Comparison of ENCODE assay signal across 22 cellular contexts in the genomic region with DNA sequence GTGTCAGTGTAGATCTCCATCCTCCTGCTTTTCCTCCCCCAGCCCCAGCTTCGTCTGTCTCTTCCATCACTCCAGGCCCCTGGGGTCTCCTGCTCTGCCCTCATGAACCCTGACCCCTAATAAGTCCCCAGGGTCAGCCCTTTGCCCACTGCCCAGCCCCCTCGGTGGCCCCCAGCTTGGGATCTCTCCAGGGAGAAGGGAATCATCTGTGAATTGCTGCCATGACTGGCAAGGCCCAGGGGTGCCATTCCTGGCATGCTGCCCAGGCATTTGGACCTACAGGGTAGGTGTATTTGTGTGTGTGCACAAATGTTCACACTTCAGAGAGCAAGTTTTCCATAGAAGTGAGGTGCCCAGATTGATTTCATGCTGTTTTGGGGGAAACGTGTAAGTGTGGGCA. TPM values are rescaled to one million over a fixed set of nuclear protein-coding genes. Genes with fewer than 3 reads are reported as not detected.
A peak's percentile ranks its signal among the peaks of the same experiment; 100 is the strongest.
DNase-seq lines count a peak whose midpoint lies in the region; ATAC-seq and TF ChIP-seq lines count a peak whose summit lies in the region.
"Had no signal": no experiment of that assay in that cellular context is flagged by ENCODE, and none has a peak within 500 bp of the region (broad histone marks: within the 10 kb centered on the region; RNA-seq: fewer than 3 reads in every experiment).

No MANE protein-coding gene starts in this region.

- no peaks in the 10 kb centered on the region for H3K9me2 ChIP-seq in GM23338 (ENCODE audit: insufficient read depth)

- intact Hi-C loops in ovary (cut with DNase I): no loop called here

- H3K27ac ChIP-seq in GM23338 (ENCODE audit: low read depth) (no peak overlapping the region), RWPE2 (ENCODE audit: poor library complexity, severe bottlenecking) (no peak overlapping the region), endodermal cell (ENCODE audit: low read depth, low read length) (no peak overlapping the region), ovary (no peak overlapping the region)
- H3K27ac ChIP-seq: GM23248 had no signal

- H3K9ac ChIP-seq in endodermal cell (ENCODE audit: extremely low read depth, low read length, poor library complexity, severe bottlenecking): no peak overlapping the region
- H3K9ac ChIP-seq: GM23248 had no signal

- H3K9me3 Mint-ChIP-seq in GM23338 (peaks cover 8% of the 10 kb centered on the region; the same call in 1 of the 3 replicates), endodermal cell (peaks cover 3% of the 10 kb centered on the region)
- H3K9me3 Mint-ChIP-seq: HFFc6 had no signal

- DNase-seq in GM23338 (ENCODE audit: low spot score) (no peak), RWPE2 (ENCODE audit: low spot score) (peak; percentile 71), endodermal cell (peak; percentile 21), ovary (peak in 4 of 5 donors; percentile 20 to 60 (median 40)), midbrain (lab: John Stamatoyannopoulos, UW) (no peak)
- no peak for DNase-seq in stimulated activated CD4-positive, alpha-beta T cell treated with anti-CD3 and anti-CD28 coated beads, Interleukin-1b, Interleukin-23, amount 100 ng/mL, for 48 hours
- DNase-seq: C1 segment of cervical spinal cord; Calu3; CD4-positive, alpha-beta memory T cell; COR-L47; DMS53; DMS79 treated with DMSO at 0.1 percent for 48 hours; GF-D8; GM23248; HFFc6 had no signal

- H3K4me3 ChIP-seq in GM23338 (no peak overlapping the region), RWPE2 (ENCODE audit: severe bottlenecking) (no peak overlapping the region), endodermal cell (ENCODE audit: low read length) (no peak overlapping the region), ovary (no peak overlapping the region)
- H3K4me3 ChIP-seq: GM23248, HAP-1 had no signal

- H3F3A ChIP-seq in GM23338 (replicated peaks; ENCODE audit: low read depth): peaks cover 5% of the 10 kb centered on the region; the same call in 1 of the 2 replicates

- H2AFZ ChIP-seq in GM23338: peak overlapping the region; percentile 87; the same call in 1 of the 2 replicates
- H2AFZ ChIP-seq: GM23248 had no signal

- H3K27me3 ChIP-seq in GM23338 (ENCODE audit: insufficient read depth) (no peaks in the 10 kb centered on the region), RWPE2 (ENCODE audit: insufficient read depth, poor library complexity, severe bottlenecking) (peaks cover 54% of the 10 kb centered on the region), endodermal cell (ENCODE audit: control insufficient read depth, insufficient read depth, low read length, poor library complexity, severe bottlenecking) (peaks cover 15% of the 10 kb centered on the region), ovary (no peaks in the 10 kb centered on the region)

- no peak for TF ChIP-seq POLR2A in ovary (IDR thresholded peaks at IDR 0.05)

- H4K20me1 ChIP-seq in GM23338 (replicated peaks; ENCODE audit: insufficient read depth): no peaks in the 10 kb centered on the region

- H3K4me3 Mint-ChIP-seq in GM23338: no peak overlapping the region
- H3K4me3 Mint-ChIP-seq in endodermal cell: no peak overlapping the region
- H3K4me3 Mint-ChIP-seq: CD4-positive, alpha-beta memory T cell; HFFc6 had no signal

- H3K79me2 ChIP-seq in GM23338 (replicated peaks; ENCODE audit: insufficient read depth): no peaks in the 10 kb centered on the region

- peaks cover 20% of the 10 kb centered on the region for H3K4me1 ChIP-seq in GM23338 (ENCODE audit: insufficient read depth)
- H3K4me1 ChIP-seq in RWPE2 (ENCODE audit: insufficient read depth, poor library complexity, severe bottlenecking): peaks cover 3% of the 10 kb centered on the region
- no peaks in the 10 kb centered on the region for H3K4me1 ChIP-seq in endodermal cell (ENCODE audit: control insufficient read depth, insufficient read depth, low read length)
- H3K4me1 ChIP-seq in ovary (ENCODE audit: insufficient read depth): peaks cover 19% of the 10 kb centered on the region
- H3K4me1 ChIP-seq: HAP-1 had no signal

- TF ChIP-seq EP300 in ovary (IDR thresholded peaks at IDR 0.05): no peak

- H3K9me3 ChIP-seq in RWPE2 (ENCODE audit: severe bottlenecking) (peaks cover 7% of the 10 kb centered on the region), endodermal cell (ENCODE audit: control insufficient read depth, low read length) (no peaks in the 10 kb centered on the region), ovary (no peaks in the 10 kb centered on the region)
- H3K9me3 ChIP-seq: HAP-1 had no signal

- H3K36me3 ChIP-seq in GM23338 (ENCODE audit: insufficient read depth): no peaks in the 10 kb centered on the region
- H3K36me3 ChIP-seq in RWPE2 (ENCODE audit: low read depth): no peaks in the 10 kb centered on the region
- no peaks in the 10 kb centered on the region for H3K36me3 ChIP-seq in endodermal cell (ENCODE audit: control insufficient read depth, insufficient read depth, low read length)
- H3K36me3 ChIP-seq in ovary: no peaks in the 10 kb centered on the region
- H3K36me3 ChIP-seq: HAP-1 had no signal

- 55 to 81% methylated on average over 2 to 3 of the region's 3 CpGs for WGBS in endodermal cell (ENCODE audit: insufficient coverage in 1 of 2, insufficient read length in 1 of 2), 2 experiments
- 36 to 70% (median 44%) methylated on average over 3 of the region's 3 CpGs for WGBS in ovary, 3 donors

- H3K27ac Mint-ChIP-seq in GM23338 (no peak overlapping the region), endodermal cell (no peak overlapping the region)
- H3K27ac Mint-ChIP-seq: CD4-positive, alpha-beta memory T cell; HFFc6 had no signal

- H3K4me1 Mint-ChIP-seq in GM23338 (peaks cover 30% of the 10 kb centered on the region), endodermal cell (no peaks in the 10 kb centered on the region)

- H3K27me3 Mint-ChIP-seq in GM23338 (ENCODE audit: insufficient read depth, low read depth, poor library complexity) (peaks cover 5% of the 10 kb centered on the region), endodermal cell (ENCODE audit: insufficient read depth) (peaks cover 23% of the 10 kb centered on the region)

- H3K4me2 ChIP-seq in GM23338: no peak overlapping the region

- peaks cover 4% of the 10 kb centered on the region; the same call in 1 of the 3 replicates for H3K36me3 Mint-ChIP-seq in GM23338 (ENCODE audit: low read depth)
- no peaks in the 10 kb centered on the region for H3K36me3 Mint-ChIP-seq in endodermal cell (ENCODE audit: low read depth)
- H3K36me3 Mint-ChIP-seq: CD4-positive, alpha-beta memory T cell had no signal

- ATAC-seq in GM23338 (no peak), RWPE2 (ENCODE audit: low read depth) (no peak), GM18511 (IDR thresholded peaks at IDR 0.05; ENCODE audit: unreplicated experiment) (no peak)

- TF ChIP-seq CTCF in GM23338 (conservative IDR thresholded peaks at IDR 0.05; ENCODE audit: low read depth in 2 of 2): no peak
- TF ChIP-seq CTCF in RWPE2 (IDR thresholded peaks at IDR 0.05; ENCODE audit: poor library complexity, severe bottlenecking): no peak
- no peak for TF ChIP-seq CTCF in endodermal cell (conservative IDR thresholded peaks at IDR 0.05)
- TF ChIP-seq CTCF in ovary (IDR thresholded peaks at IDR 0.05): no peak

TF ChIP-seq in GM23338, 12 proteins besides CTCF, POLR2A, EP300 and RAD21 (continues in another document):
- TF ChIP-seq ZNF331 (CRISPR knock-in tag; IDR thresholded peaks at IDR 0.05; ENCODE audit: low read depth) (no peak), POLR2AphosphoS5 (IDR thresholded peaks at IDR 0.05; ENCODE audit: low read depth) (no peak), EZH2 (IDR thresholded peaks at IDR 0.05; ENCODE audit: low read depth, unreplicated experiment) (no peak), STAT1 (IDR thresholded peaks at IDR 0.05; ENCODE audit: unreplicated experiment) (no peak), EZH2phosphoT487 (IDR thresholded peaks at IDR 0.05; ENCODE audit: unreplicated experiment) (no peak)
- TF ChIP-seq, protein P1, sequence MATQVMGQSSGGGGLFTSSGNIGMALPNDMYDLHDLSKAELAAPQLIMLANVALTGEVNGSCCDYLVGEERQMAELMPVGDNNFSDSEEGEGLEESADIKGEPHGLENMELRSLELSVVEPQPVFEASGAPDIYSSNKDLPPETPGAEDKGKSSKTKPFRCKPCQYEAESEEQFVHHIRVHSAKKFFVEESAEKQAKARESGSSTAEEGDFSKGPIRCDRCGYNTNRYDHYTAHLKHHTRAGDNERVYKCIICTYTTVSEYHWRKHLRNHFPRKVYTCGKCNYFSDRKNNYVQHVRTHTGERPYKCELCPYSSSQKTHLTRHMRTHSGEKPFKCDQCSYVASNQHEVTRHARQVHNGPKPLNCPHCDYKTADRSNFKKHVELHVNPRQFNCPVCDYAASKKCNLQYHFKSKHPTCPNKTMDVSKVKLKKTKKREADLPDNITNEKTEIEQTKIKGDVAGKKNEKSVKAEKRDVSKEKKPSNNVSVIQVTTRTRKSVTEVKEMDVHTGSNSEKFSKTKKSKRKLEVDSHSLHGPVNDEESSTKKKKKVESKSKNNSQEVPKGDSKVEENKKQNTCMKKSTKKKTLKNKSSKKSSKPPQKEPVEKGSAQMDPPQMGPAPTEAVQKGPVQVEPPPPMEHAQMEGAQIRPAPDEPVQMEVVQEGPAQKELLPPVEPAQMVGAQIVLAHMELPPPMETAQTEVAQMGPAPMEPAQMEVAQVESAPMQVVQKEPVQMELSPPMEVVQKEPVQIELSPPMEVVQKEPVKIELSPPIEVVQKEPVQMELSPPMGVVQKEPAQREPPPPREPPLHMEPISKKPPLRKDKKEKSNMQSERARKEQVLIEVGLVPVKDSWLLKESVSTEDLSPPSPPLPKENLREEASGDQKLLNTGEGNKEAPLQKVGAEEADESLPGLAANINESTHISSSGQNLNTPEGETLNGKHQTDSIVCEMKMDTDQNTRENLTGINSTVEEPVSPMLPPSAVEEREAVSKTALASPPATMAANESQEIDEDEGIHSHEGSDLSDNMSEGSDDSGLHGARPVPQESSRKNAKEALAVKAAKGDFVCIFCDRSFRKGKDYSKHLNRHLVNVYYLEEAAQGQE (IDR thresholded peaks at IDR 0.05; ENCODE audit: unreplicated experiment): no peak

RNA-seq across cellular contexts. Expression of a gene that starts 5.9 kb away (rescaled TPM):
- total RNA-seq in GM23338 (2014; rRNA removed; shearing (Covaris generic)): not detected in 2 replicates
- polyA plus RNA-seq in GM23338 (2016; fragmentation: Nextera tagmentation; extraction: Ambion mirVana): not detected in 2 replicates
- not detected for total RNA-seq in endodermal cell
- not detected for polyA plus RNA-seq in endodermal cell (2013, experiment 1 of 2)
- polyA plus RNA-seq in endodermal cell (2013, experiment 2 of 2): not detected
- total RNA-seq in ovary: not detected
- not detected for polyA plus RNA-seq in ovary
- total RNA-seq: A172; A673; Calu3; CD4-positive, alpha-beta memory T cell; Daoy; G401; GM23248; HFFc6 had no signal
- polyA plus RNA-seq: BJ; CD4-positive, alpha-beta memory T cell; GM23248 had no signal

RNA-seq across cellular contexts. Expression of a gene that starts 58.8 kb away (rescaled TPM):
- total RNA-seq in GM23338 (2014; rRNA removed; shearing (Covaris generic)): 6.8 and 10.8 TPM in 2 replicates
- 6.9 and 10.3 TPM in 2 replicates for polyA plus RNA-seq in GM23338 (2016; fragmentation: Nextera tagmentation; extraction: Ambion mirVana)
- total RNA-seq in endodermal cell: 10 to 100 TPM; 21.3 to 31.8 TPM
- polyA plus RNA-seq in endodermal cell (2013, experiment 1 of 2): 92.7 TPM
- 93.8 TPM for polyA plus RNA-seq in endodermal cell (2013, experiment 2 of 2)
- 10 to 100 TPM; 10.1 to 33.8 (median 19.9) TPM for total RNA-seq in ovary
- 10 to 100 TPM; 16.1 to 17.0 TPM for polyA plus RNA-seq in ovary

Comparison
In these comparisons a context has a peak if more than half of its experiments do, and no peak if none do; other contexts are left out.
1. DNase-seq: peak in RWPE2 (single experiment), endodermal cell (single experiment) and ovary (4 of 5); none in GM23338 (single experiment), midbrain (single experiment) and stimulated activated CD4-positive, alpha-beta T cell treated with anti-CD3 and anti-CD28 coated beads, Interleukin-1b, Interleukin-23, amount 100 ng/mL, for 48 hours (single experiment).